In genomic region chr19:40442328-40443130, GRCh38 we compare ENCODE assay signal across 8 cellular contexts. TPM values are rescaled to one million over a fixed set of nuclear protein-coding genes. Genes with fewer than 3 reads are reported as not detected.
A peak's percentile ranks its signal among the peaks of the same experiment; 100 is the strongest.
DNase-seq lines count a peak whose midpoint lies in the region; ATAC-seq and TF ChIP-seq lines count a peak whose summit lies in the region.

No MANE protein-coding gene starts in this region.

- H3K79me2 ChIP-seq in KMS-11 (ENCODE audit: insufficient read depth, low read depth) = peaks cover 9% of the 10 kb centered on the region

- H3K36me3 ChIP-seq in BE2C (peaks cover 23% of the 10 kb centered on the region), KMS-11 (ENCODE audit: insufficient read depth) (no peaks in the 10 kb centered on the region; the same call in 1 of the 2 replicates)
- H3K36me3 ChIP-seq in naive thymus-derived CD4-positive, alpha-beta T cell (ENCODE audit: control insufficient read depth in 2 of 3, insufficient read depth in 3 of 3, low read length in 3 of 3) = peaks cover 9 to 23% (median 10%) of the 10 kb centered on the region in 3 experiments

- H3K27me3 ChIP-seq in BE2C = no peaks in the 10 kb centered on the region
- no peaks in the 10 kb centered on the region for H3K27me3 ChIP-seq in KMS-11 (ENCODE audit: insufficient read depth, low read depth)
- H3K27me3 ChIP-seq in naive thymus-derived CD4-positive, alpha-beta T cell (ENCODE audit: control insufficient read depth in 2 of 2, insufficient read depth in 2 of 2, low read length in 2 of 2) = no peaks in the 10 kb centered on the region

- no peaks in the 10 kb centered on the region for H3K9me3 ChIP-seq in BE2C
- no peaks in the 10 kb centered on the region for H3K9me3 ChIP-seq in naive thymus-derived CD4-positive, alpha-beta T cell (ENCODE audit: control insufficient read depth in 2 of 3, low read length in 3 of 3)

- CTCF ChIA-PET in naive thymus-derived CD4-positive, alpha-beta T cell (lab: Charles Lee) = interaction anchor here (0.6 to 2.4 kb wide), 5 partner anchors 9 to 1516 kb away, joined by 3 to 16 read pairs (median 5); no protein-coding TSS in a partner anchor

- H3K4me1 ChIP-seq in BE2C (peaks cover 9% of the 10 kb centered on the region), KMS-11 (ENCODE audit: low read depth, poor library complexity, severe bottlenecking) (peaks cover 21% of the 10 kb centered on the region)
- peaks cover 8 to 12% of the 10 kb centered on the region in 2 donors for H3K4me1 ChIP-seq in naive thymus-derived CD4-positive, alpha-beta T cell (ENCODE audit: control insufficient read depth in 2 of 2, insufficient read depth in 2 of 2, low read length in 2 of 2)

- H3K27me3 Mint-ChIP-seq in naive thymus-derived CD4-positive, alpha-beta T cell = no peaks in the 10 kb centered on the region

- TF ChIP-seq CTCF in BE2C (IDR thresholded peaks at IDR 0.05; ENCODE audit: low read depth, low read length) (no peak), KMS-11 (conservative IDR thresholded peaks at IDR 0.05; ENCODE audit: low read depth, low read length) (no peak), choroid plexus epithelial cell (conservative IDR thresholded peaks at IDR 0.05; ENCODE audit: low read depth, low read length) (no peak)

- no peak for ATAC-seq in naive thymus-derived CD4-positive, alpha-beta T cell

- peaks cover 0 to 6% (median 4%) of the 10 kb centered on the region in 5 donors for H3K36me3 Mint-ChIP-seq in naive thymus-derived CD4-positive, alpha-beta T cell

- intact Hi-C loops in naive thymus-derived CD4-positive, alpha-beta T cell (cut with micrococcal nuclease) = loop anchor here (1.0 to 10.0 kb wide), 22 partner anchors 9 to 1800 kb away; partner anchors contain the start of genes C19orf47 (in 2 of the 2), GSK3A (in 2 of the 2), PLD3 (in 2 of the 2) and PSMC4 (in 2 of the 2)

- peak overlapping the region; percentile 91 for H3K4me2 ChIP-seq in KMS-11

- POLR2A ChIA-PET in naive thymus-derived CD4-positive, alpha-beta T cell (lab: Charles Lee) = interaction anchor here (0.6 to 5.4 kb wide), 12 partner anchors 9 to 325 kb away, joined by 3 to 66 read pairs (median 6); partner anchors contain the start of genes BLVRB, C19orf47, PLD3 and SERTAD1

- peak overlapping the region; percentile 66 for H2AFZ ChIP-seq in KMS-11 (ENCODE audit: low read depth)

- peak overlapping the region; percentile 74 for H3K4me3 ChIP-seq in BE2C (ENCODE audit: low read depth, low read length)
- H3K4me3 ChIP-seq in KMS-11 (IDR thresholded peaks at IDR 0.05; ENCODE audit: insufficient read depth, low read depth, low read length) = no peak overlapping the region
- peak overlapping the region; percentile 57 for H3K4me3 ChIP-seq in choroid plexus epithelial cell (ENCODE audit: low read depth, low read length)
- peak overlapping the region; percentile 40 for H3K4me3 ChIP-seq in naive thymus-derived CD4-positive, alpha-beta T cell (ENCODE audit: low read length)

- peak overlapping the region; percentile 15; the same call in 1 of the 2 replicates for H3K9ac ChIP-seq in KMS-11

- peak overlapping the region; percentile 96 to 100 (median 98) for H3K4me3 Mint-ChIP-seq in naive thymus-derived CD4-positive, alpha-beta T cell

- TF ChIP-seq POLR2A in erythroblast (IDR thresholded peaks at IDR 0.05; ENCODE audit: low read length) = no peak

- DNase-seq in BE2C (no peak), choroid plexus epithelial cell (ENCODE audit: low read depth) (no peak), erythroblast (lab: John Stamatoyannopoulos, UW) (no peak), G401 (ENCODE audit: low spot score) (no peak), UCSD-AML1 (lab: John Stamatoyannopoulos, UW; ENCODE audit: unreplicated experiment) (no peak)
- DNase-seq in naive thymus-derived CD4-positive, alpha-beta T cell = no peak
- no peak for DNase-seq in activated CD4-positive, alpha-beta T cell treated with anti-CD3 and anti-CD28 coated beads for 4 hours

- no peaks in the 10 kb centered on the region for H4K20me1 ChIP-seq in KMS-11 (ENCODE audit: insufficient read depth)

- H3K27ac Mint-ChIP-seq in naive thymus-derived CD4-positive, alpha-beta T cell = peak overlapping the region; percentile 94 to 99 (median 97)

- in situ Hi-C loops in G401 (cut with HindIII; ENCODE audit: low sequenced_read_pairs) = no loop called here

- H3K9me3 Mint-ChIP-seq in naive thymus-derived CD4-positive, alpha-beta T cell = peaks cover 0 to 2% (median 0%) of the 10 kb centered on the region in 11 donors

- H3K4me1 Mint-ChIP-seq in naive thymus-derived CD4-positive, alpha-beta T cell = peaks cover 19 to 32% (median 21%) of the 10 kb centered on the region in 7 donors

- peak overlapping the region; percentile 24; the same call in 1 of the 2 replicates for H3K27ac ChIP-seq in KMS-11
- H3K27ac ChIP-seq in naive thymus-derived CD4-positive, alpha-beta T cell (ENCODE audit: low read depth, low read length) = peak overlapping the region; percentile 89

RNA-seq across cellular contexts. Expression of gene SERTAD3, which starts 1.6 kb away (rescaled TPM):
- polyA plus RNA-seq in BE2C (2012; ENCODE audit: insufficient read depth, insufficient read length, low read depth) = 77.4 TPM
- 10 to 100 TPM; 15.2 to 44.1 (median 17.8) TPM for total RNA-seq in naive thymus-derived CD4-positive, alpha-beta T cell
- polyA plus RNA-seq in naive thymus-derived CD4-positive, alpha-beta T cell = 1 to 10 TPM; 2.7 to 4.4 TPM
- total RNA-seq in G401 (2014; rRNA removed; shearing (Covaris generic)) = 62.7 and 63.8 TPM in 2 replicates

RNA-seq across cellular contexts. Expression of gene SERTAD1, which starts 16.7 kb away (rescaled TPM):
- polyA plus RNA-seq in BE2C (2012; ENCODE audit: insufficient read depth, insufficient read length, low read depth) = 18.5 TPM
- total RNA-seq in naive thymus-derived CD4-positive, alpha-beta T cell = 10 to 100 TPM in 4 of 5 experiments, 1 to 10 TPM in 1; 8.1 to 30.9 (median 13.5) TPM
- polyA plus RNA-seq in naive thymus-derived CD4-positive, alpha-beta T cell = 1 to 10 TPM; 3.3 to 6.9 TPM
- 24.4 and 42.0 TPM in 2 replicates for total RNA-seq in G401 (2014; rRNA removed; shearing (Covaris generic))

RNA-seq across cellular contexts. Expression of gene BLVRB, which starts 23.0 kb away (rescaled TPM):
- 3.4 TPM for polyA plus RNA-seq in BE2C (2012; ENCODE audit: insufficient read depth, insufficient read length, low read depth)
- total RNA-seq in naive thymus-derived CD4-positive, alpha-beta T cell = 10 to 100 TPM; 11.0 to 42.2 (median 13.3) TPM
- 10 to 100 TPM; 27.6 TPM for polyA plus RNA-seq in naive thymus-derived CD4-positive, alpha-beta T cell
- 195 and 247 TPM in 2 replicates for total RNA-seq in G401 (2014; rRNA removed; shearing (Covaris generic))

RNA-seq across cellular contexts. Expression of gene SPTBN4, which starts 24.3 kb away (rescaled TPM):
- polyA plus RNA-seq in BE2C (2012; ENCODE audit: insufficient read depth, insufficient read length, low read depth) = 36.8 TPM
- total RNA-seq in naive thymus-derived CD4-positive, alpha-beta T cell = 1 to 10 TPM in 1 of 5 experiments, under 1 TPM in 4; 0.27 to 1.5 (median 0.80) TPM
- polyA plus RNA-seq in naive thymus-derived CD4-positive, alpha-beta T cell = under 1 TPM in 1 of 2 donors, not detected in 1; 0.20 TPM
- total RNA-seq in G401 (2014; rRNA removed; shearing (Covaris generic)) = 3.8 and 4.5 TPM in 2 replicates

RNA-seq across cellular contexts. Expression of gene PRX, which starts 29.4 kb away (rescaled TPM):
- polyA plus RNA-seq in BE2C (2012; ENCODE audit: insufficient read depth, insufficient read length, low read depth) = 0.62 TPM
- 1 to 10 TPM in 4 of 5 experiments, under 1 TPM in 1; 0.85 to 4.0 (median 2.6) TPM for total RNA-seq in naive thymus-derived CD4-positive, alpha-beta T cell
- polyA plus RNA-seq in naive thymus-derived CD4-positive, alpha-beta T cell = under 1 TPM; 0.14 to 0.60 TPM
- total RNA-seq in G401 (2014; rRNA removed; shearing (Covaris generic)) = 5.6 and 5.9 TPM in 2 replicates
